18 cellular contexts compared by ENCODE assay signal in the genomic region with DNA sequence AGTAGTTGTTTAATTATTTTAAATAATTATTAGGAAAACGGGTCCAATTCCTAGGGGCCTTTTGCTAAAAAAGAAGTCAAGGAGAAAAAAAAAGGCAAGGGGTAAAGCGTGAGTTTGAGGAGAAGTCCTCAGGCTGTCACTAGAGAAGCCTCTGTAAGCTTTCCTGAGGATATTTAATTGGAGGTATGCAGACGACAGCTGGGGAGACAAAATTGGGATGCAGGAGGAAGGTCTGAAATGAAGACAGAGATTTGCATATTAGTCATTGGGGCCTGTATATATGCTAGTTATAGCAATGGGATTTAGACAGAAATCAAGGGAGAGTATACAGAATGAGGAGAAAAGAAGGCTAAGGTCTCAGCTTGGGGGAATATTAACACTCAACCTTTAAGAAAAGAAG. TPM values are rescaled to one million over a fixed set of nuclear protein-coding genes. Genes with fewer than 3 reads are reported as not detected.
"Had no signal": no experiment of that assay in that cellular context is flagged by ENCODE, and none has a peak within 500 bp of the region (broad histone marks: within the 10 kb centered on the region; RNA-seq: fewer than 3 reads in every experiment).

No MANE protein-coding gene starts in this region.

- H3K9me3 Mint-ChIP-seq: immature natural killer cell had no signal

- H3K36me3 ChIP-seq: esophagus squamous epithelium, lower lobe of right lung, tibial artery had no signal

- H3K27ac ChIP-seq: esophagus squamous epithelium, lower lobe of right lung, psoas muscle, tibial artery had no signal

- DNase-seq: activated CD4-positive, alpha-beta T cell treated with anti-CD3 and anti-CD28 coated beads, Interleukin-2, amount 50 U/mL, for 1 hour; activated naive CD4-positive, alpha-beta T cell treated with anti-CD3 and anti-CD28 coated beads, Interleukin-2, amount 10 ng/mL, durations not matched to agents 7 days and 5 days; activated T-cell treated with anti-CD3 and anti-CD28 coated beads for 4 hours; esophagus squamous epithelium; foreskin fibroblast; immature natural killer cell; left cardiac atrium; lower lobe of right lung; midbrain; psoas muscle; stimulated activated CD4-positive, alpha-beta T cell treated with anti-CD3 and anti-CD28 coated beads, Interleukin-4, amount 100 ng/mL, for 24 hours; T-helper 17 cell; tibial artery had no signal

- H3K9me3 ChIP-seq: esophagus squamous epithelium, lower lobe of right lung, psoas muscle, tibial artery had no signal

- H3K27me3 Mint-ChIP-seq: activated naive CD4-positive, alpha-beta T cell treated with anti-CD3 and anti-CD28 coated beads, Interleukin-2, amount 10 ng/mL, durations not matched to agents 7 days and 5 days; natural killer cell treated with Interleukin-12 subunit alpha and Interleukin-12 subunit beta and Interleukin-15 and Interleukin-18, amount 100 ng/mL, for 72 hours; T-helper 17 cell had no signal

- H3K27ac Mint-ChIP-seq: activated naive CD4-positive, alpha-beta T cell treated with anti-CD3 and anti-CD28 coated beads, Interleukin-2, amount 10 ng/mL, durations not matched to agents 7 days and 5 days; activated T-helper 2 cell treated with anti-CD3 and anti-CD28 coated beads, Interferon-gamma antibody, Interleukin-2, Interleukin-4, amounts not matched to agents 10 μg/mL and 5 μg/mL and 100 μg/mL, durations not matched to agents 14 hours and 24 hours and 36 hours; immature natural killer cell; natural killer cell treated with Interleukin-12 subunit alpha and Interleukin-12 subunit beta and Interleukin-15 and Interleukin-18, amount 100 ng/mL, for 72 hours; T-helper 17 cell had no signal

- H3K4me3 ChIP-seq: esophagus squamous epithelium, lower lobe of right lung, psoas muscle, tibial artery had no signal

- H3K4me1 ChIP-seq: esophagus squamous epithelium, lower lobe of right lung, psoas muscle, tibial artery had no signal

- H3K27me3 ChIP-seq: esophagus squamous epithelium, tibial artery had no signal

- ATAC-seq: left cardiac atrium; lower lobe of right lung; natural killer cell treated with Interleukin-12 subunit alpha and Interleukin-12 subunit beta and Interleukin-15 and Interleukin-18, amount 100 ng/mL, for 72 hours; psoas muscle; T-helper 17 cell had no signal

- H3K4me3 Mint-ChIP-seq: activated naive CD4-positive, alpha-beta T cell treated with anti-CD3 and anti-CD28 coated beads, Interleukin-2, amount 10 ng/mL, durations not matched to agents 7 days and 5 days; immature natural killer cell; natural killer cell treated with Interleukin-12 subunit alpha and Interleukin-12 subunit beta and Interleukin-15 and Interleukin-18, amount 100 ng/mL, for 72 hours; T-helper 17 cell had no signal

RNA-seq across cellular contexts. Expression of a gene that starts 8.6 kb away (rescaled TPM):
- total RNA-seq: activated CD8-positive, alpha-beta memory T cell treated with anti-CD3 and anti-CD28 coated beads for 36 hours; activated T-helper 2 cell treated with anti-CD3 and anti-CD28 coated beads, Interferon-gamma antibody, Interleukin-2, Interleukin-4, amounts not matched to agents 10 μg/mL and 5 μg/mL and 100 μg/mL, durations not matched to agents 14 hours and 24 hours and 36 hours; cerebellum; dermis microvascular lymphatic vessel endothelial cell; esophagus squamous epithelium; left cardiac atrium; lower lobe of right lung; natural killer cell treated with Interleukin-12 subunit alpha and Interleukin-12 subunit beta and Interleukin-15 and Interleukin-18, amount 100 ng/mL, for 72 hours; psoas muscle; T-helper 17 cell had no signal
- polyA plus RNA-seq: immature natural killer cell, psoas muscle had no signal
